Comparison of ENCODE assay signal across 23 cellular contexts in the genomic region with DNA sequence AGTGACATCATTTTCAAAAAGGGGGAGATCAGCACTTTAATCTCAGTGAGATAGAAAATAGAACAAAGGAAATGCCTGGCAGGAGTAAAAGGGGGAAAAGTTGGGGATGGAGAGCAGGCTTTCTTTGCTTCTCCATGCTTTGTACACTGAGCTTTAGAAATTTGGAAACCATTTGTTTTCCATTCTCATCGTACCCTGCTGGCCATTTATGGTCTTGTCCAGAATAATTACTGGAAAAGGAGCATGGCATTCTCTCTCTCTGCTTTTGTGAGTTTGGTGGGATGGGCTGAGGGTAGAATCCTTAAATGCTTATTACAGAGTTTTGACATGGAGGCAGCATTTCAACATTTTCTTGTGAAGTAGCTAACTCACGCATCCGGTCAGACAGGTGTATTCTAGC.
"Had no signal": no experiment of that assay in that cellular context is flagged by ENCODE, and none has a peak within 500 bp of the region (broad histone marks: within the 10 kb centered on the region; RNA-seq: fewer than 3 reads in every experiment).

No MANE protein-coding gene starts in this region.

- H3K4me1 Mint-ChIP-seq: nephron progenitor cell had no signal

- H3K27ac ChIP-seq: colonic mucosa, dorsolateral prefrontal cortex, esophagus squamous epithelium, sigmoid colon, SK-N-MC, testis had no signal

- H3K27ac Mint-ChIP-seq: activated naive CD4-positive, alpha-beta T cell treated with anti-CD3 and anti-CD28 coated beads, Interleukin-2, amount 50 U/mL, for 72 hours; effector memory CD8-positive, alpha-beta T cell; immature natural killer cell; nephron progenitor cell had no signal

- ATAC-seq: activated naive CD4-positive, alpha-beta T cell treated with anti-CD3 and anti-CD28 coated beads, Interleukin-2, amount 50 U/mL, for 72 hours; effector memory CD8-positive, alpha-beta T cell had no signal

- H3K27me3 Mint-ChIP-seq: effector memory CD8-positive, alpha-beta T cell had no signal

- DNase-seq: activated T-cell treated with anti-CD3 and anti-CD28 coated beads, Interleukin-2, amount 50 U/mL, for 1 hour; aorta; central memory CD4-positive, alpha-beta T cell; colonic mucosa; dorsolateral prefrontal cortex; effector memory CD8-positive, alpha-beta T cell; esophagus squamous epithelium; immature natural killer cell; left cardiac atrium; nephron progenitor cell; occipital lobe; posterior cingulate gyrus; retina; sigmoid colon; stimulated activated CD4-positive, alpha-beta T cell treated with anti-CD3 and anti-CD28 coated beads, Interleukin-2, amount 100 ng/mL, for 48 hours; stimulated activated CD8-positive, alpha-beta memory T cell treated with anti-CD3 and anti-CD28 coated beads, Interleukin-4, amount 100 ng/mL, for 48 hours; stimulated activated naive CD4-positive, alpha-beta T cell; T-helper 1 cell; trophoblast cell had no signal

- H3K4me3 Mint-ChIP-seq: brain; effector memory CD8-positive, alpha-beta T cell; immature natural killer cell; nephron progenitor cell had no signal

- H3K36me3 Mint-ChIP-seq: activated naive CD4-positive, alpha-beta T cell treated with anti-CD3 and anti-CD28 coated beads, Interleukin-2, amount 50 U/mL, for 72 hours; brain; immature natural killer cell had no signal
